In genomic region chr19:38949580-38950367, GRCh38 we compare ENCODE assay signal across 8 cellular contexts. TPM values are rescaled to one million over a fixed set of nuclear protein-coding genes. Genes with fewer than 3 reads are reported as not detected.
DNase-seq lines count a peak whose midpoint lies in the region; ATAC-seq and TF ChIP-seq lines count a peak whose summit lies in the region.

No MANE protein-coding gene starts in this region.

- peak; percentile 39 for DNase-seq in DMS53 treated with DMSO at 0.1 percent for 48 hours (lab: John Stamatoyannopoulos, UW; ENCODE audit: unreplicated experiment)
- peak; percentile 57 for DNase-seq in NCI-H2029 treated with DMSO at 0.1 percent for 48 hours (lab: John Stamatoyannopoulos, UW)
- peak; percentile 65 to 79 for DNase-seq in activated CD8-positive, alpha-beta memory T cell treated with anti-CD3 and anti-CD28 coated beads for 4 hours (ENCODE audit: low read depth in 2 of 2)
- peak; percentile 61 to 69 (median 67) for DNase-seq in effector memory CD4-positive, alpha-beta T cell
- DNase-seq in lower lobe of right lung, result peak; percentile 94
- peak; percentile 82 for DNase-seq in stimulated activated CD4-positive, alpha-beta T cell treated with anti-CD3 and anti-CD28 coated beads, Interleukin-4, amount 100 ng/mL, for 24 hours
- no peak for DNase-seq in NK-92 (lab: John Stamatoyannopoulos, UW; ENCODE audit: unreplicated experiment)

- no peak overlapping the region for H3K27ac ChIP-seq in effector memory CD4-positive, alpha-beta T cell (ENCODE audit: insufficient read depth, low read length, poor library complexity, severe bottlenecking)
- no peak overlapping the region for H3K27ac ChIP-seq in lower lobe of right lung

- no peaks in the 10 kb centered on the region for H3K27me3 ChIP-seq in effector memory CD4-positive, alpha-beta T cell (replicated peaks; ENCODE audit: control insufficient read depth, insufficient read depth, low read length, poor library complexity, severe bottlenecking)
- no peaks in the 10 kb centered on the region for H3K27me3 ChIP-seq in lower lobe of right lung (ENCODE audit: low read depth)

- peaks cover 6% of the 10 kb centered on the region for H3K4me1 ChIP-seq in effector memory CD4-positive, alpha-beta T cell (ENCODE audit: control insufficient read depth, insufficient read depth, low read length, poor library complexity, severe bottlenecking)
- H3K4me1 ChIP-seq in lower lobe of right lung, result peaks cover 11% of the 10 kb centered on the region

- no peaks in the 10 kb centered on the region for H3K36me3 ChIP-seq in effector memory CD4-positive, alpha-beta T cell (ENCODE audit: control insufficient read depth, insufficient read depth, low read length)
- peaks cover 7% of the 10 kb centered on the region for H3K36me3 ChIP-seq in lower lobe of right lung

- no peak for TF ChIP-seq CTCF in lower lobe of right lung (IDR thresholded peaks at IDR 0.05)

- H3K4me3 ChIP-seq in effector memory CD4-positive, alpha-beta T cell (ENCODE audit: insufficient read depth, low read depth, low read length, poor library complexity, severe bottlenecking), result peak overlapping the region; percentile 35
- peak overlapping the region; percentile 49 for H3K4me3 ChIP-seq in lower lobe of right lung

- no peaks in the 10 kb centered on the region for H3K9me3 ChIP-seq in effector memory CD4-positive, alpha-beta T cell (ENCODE audit: control insufficient read depth, low read length)
- no peaks in the 10 kb centered on the region for H3K9me3 ChIP-seq in lower lobe of right lung

- peak; percentile 96 for ATAC-seq in lower lobe of right lung
- no peak for ATAC-seq in GM18498 (IDR thresholded peaks at IDR 0.05; ENCODE audit: unreplicated experiment)

- intact Hi-C loops in lower lobe of right lung (cut with DNase I), result no loop called here

RNA-seq across cellular contexts. Expression of gene MRPS12, which starts 19.0 kb away (rescaled TPM):
- 25.9 TPM for total RNA-seq in lower lobe of right lung

RNA-seq across cellular contexts. Expression of gene SARS2, which starts 19.2 kb away (rescaled TPM):
- total RNA-seq in lower lobe of right lung, result 21.0 TPM

RNA-seq across cellular contexts. Expression of gene FBXO17, which starts 25.8 kb away (rescaled TPM):
- 10.5 TPM for total RNA-seq in lower lobe of right lung

RNA-seq across cellular contexts. Expression of gene CCER2, which starts 37.8 kb away (rescaled TPM):
- total RNA-seq in lower lobe of right lung, result not detected

RNA-seq across cellular contexts. Expression of gene NFKBIB, which starts 50.0 kb away (rescaled TPM):
- 23.1 TPM for total RNA-seq in lower lobe of right lung
